In the genomic region with DNA sequence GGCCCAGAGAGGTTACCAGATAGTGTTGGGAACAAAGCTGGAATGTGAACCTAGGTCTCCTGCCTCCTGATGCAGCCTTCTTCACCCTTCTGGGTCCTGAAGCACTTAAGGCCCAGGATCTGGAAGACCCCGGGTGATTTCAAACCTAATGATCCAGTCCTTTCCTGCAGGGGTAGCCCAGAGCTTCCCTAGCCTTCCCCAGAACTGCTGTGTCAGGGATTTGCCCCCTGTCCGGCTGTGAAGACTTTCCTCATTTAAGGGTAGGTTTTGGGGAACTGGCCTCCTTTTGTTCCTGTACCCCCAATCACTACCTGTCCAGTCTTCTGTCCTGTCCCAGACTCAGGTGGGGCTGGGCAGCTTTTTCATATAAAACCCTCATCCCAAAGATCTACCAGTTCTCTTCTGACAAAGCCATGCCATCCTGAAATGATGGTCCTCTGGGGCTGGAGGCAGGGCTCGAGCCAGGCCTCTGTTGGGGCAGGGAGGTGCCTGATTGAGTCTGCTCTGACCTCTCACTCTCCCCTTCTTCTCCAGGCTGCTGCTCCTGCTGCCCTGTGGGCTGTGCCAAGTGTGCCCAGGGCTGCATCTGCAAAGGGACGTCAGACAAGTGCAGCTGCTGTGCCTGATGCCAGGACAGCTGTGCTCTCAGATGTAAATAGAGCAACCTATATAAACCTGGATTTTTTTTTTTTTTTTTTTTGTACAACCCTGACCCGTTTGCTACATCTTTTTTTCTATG, we compare ENCODE assay signal across 12 cellular contexts. TPM values are rescaled to one million over a fixed set of nuclear protein-coding genes. Genes with fewer than 3 reads are reported as not detected.
DNase-seq lines count a peak whose midpoint lies in the region; ATAC-seq and TF ChIP-seq lines count a peak whose summit lies in the region.
"Had no signal": no experiment of that assay in that cellular context is flagged by ENCODE, and none has a peak within 500 bp of the region (broad histone marks: within the 10 kb centered on the region; RNA-seq: fewer than 3 reads in every experiment).

No MANE protein-coding gene starts in this region.

- CTCF ChIA-PET in MCF 10A (lab: Yijun Ruan, JAX): interaction anchor here (0.8 to 2.1 kb wide), 4 partner anchors 17 to 107 kb away, joined by 4 to 12 read pairs (median 6); no protein-coding TSS in a partner anchor

- no peaks in the 10 kb centered on the region for H3K27me3 ChIP-seq in lower lobe of right lung (ENCODE audit: low read depth)

- no TSS peak for BruUV-seq in MCF 10A (replicated peaks; lab: Mats Ljungman, UMichigan)

- peak overlapping the region; percentile 97 for H3K4me3 Mint-ChIP-seq in activated naive CD4-positive, alpha-beta T cell treated with anti-CD3 and anti-CD28 coated beads, Interleukin-2, amount 50 U/mL, for 24 hours
- peak overlapping the region; percentile 70 for H3K4me3 Mint-ChIP-seq in MCF 10A (ENCODE audit: unreplicated experiment)
- peak overlapping the region; percentile 90 for H3K4me3 Mint-ChIP-seq in type B pancreatic cell

- H3K27me3 Mint-ChIP-seq in activated naive CD4-positive, alpha-beta T cell treated with anti-CD3 and anti-CD28 coated beads, Interleukin-2, amount 50 U/mL, for 24 hours: no peaks in the 10 kb centered on the region
- H3K27me3 Mint-ChIP-seq in MCF 10A (ENCODE audit: insufficient read depth, unreplicated experiment): no peaks in the 10 kb centered on the region
- H3K27me3 Mint-ChIP-seq in type B pancreatic cell: peaks cover 50% of the 10 kb centered on the region

- no peak for ATAC-seq in lower lobe of right lung
- no peak for ATAC-seq in HG03342 (IDR thresholded peaks at IDR 0.05; ENCODE audit: unreplicated experiment)

- H3K9me3 Mint-ChIP-seq in activated naive CD4-positive, alpha-beta T cell treated with anti-CD3 and anti-CD28 coated beads, Interleukin-2, amount 50 U/mL, for 24 hours: no peaks in the 10 kb centered on the region
- no peaks in the 10 kb centered on the region for H3K9me3 Mint-ChIP-seq in MCF 10A (ENCODE audit: unreplicated experiment)
- H3K9me3 Mint-ChIP-seq in type B pancreatic cell: peaks cover 9% of the 10 kb centered on the region

- H3K36me3 Mint-ChIP-seq in activated naive CD4-positive, alpha-beta T cell treated with anti-CD3 and anti-CD28 coated beads, Interleukin-2, amount 50 U/mL, for 24 hours: peaks cover 6% of the 10 kb centered on the region
- H3K36me3 Mint-ChIP-seq in MCF 10A (ENCODE audit: insufficient read depth, unreplicated experiment): peaks cover 21% of the 10 kb centered on the region
- H3K36me3 Mint-ChIP-seq in type B pancreatic cell: peaks cover 10% of the 10 kb centered on the region

- TF ChIP-seq CTCF in MCF 10A (IDR thresholded peaks at IDR 0.05; ENCODE audit: unreplicated experiment): no peak
- TF ChIP-seq CTCF in lower lobe of right lung (IDR thresholded peaks at IDR 0.05): no peak
- no peak for TF ChIP-seq CTCF in type B pancreatic cell (conservative IDR thresholded peaks at IDR 0.05)

- no peak overlapping the region for H3K27ac Mint-ChIP-seq in activated naive CD4-positive, alpha-beta T cell treated with anti-CD3 and anti-CD28 coated beads, Interleukin-2, amount 50 U/mL, for 24 hours
- H3K27ac Mint-ChIP-seq in MCF 10A (ENCODE audit: low read depth, unreplicated experiment) (peak overlapping the region; percentile 0), type B pancreatic cell (no peak overlapping the region)

- intact Hi-C loops in MCF 10A (cut with micrococcal nuclease) (no loop called here), lower lobe of right lung (cut with DNase I) (no loop called here)

- DNase-seq in activated naive CD4-positive, alpha-beta T cell treated with Interleukin-2 at 50 U/mL for 16 hours: no peak
- DNase-seq in MCF 10A (ENCODE audit: unreplicated experiment) (no peak), lower lobe of right lung (no peak), type B pancreatic cell (ENCODE audit: extremely low spot score, unreplicated experiment) (no peak), SKM-1 (lab: John Stamatoyannopoulos, UW; ENCODE audit: unreplicated experiment) (no peak)
- DNase-seq in activated CD4-positive, CD25-positive, alpha-beta regulatory T cell treated with anti-CD3 and anti-CD28 coated beads, Interleukin-2, amount 50 U/mL, for 72 hours: no peak
- DNase-seq: DMS79 treated with DMSO at 0.1 percent for 48 hours, NCI-H1105 treated with DMSO at 0.1 percent for 48 hours had no signal

- no peaks in the 10 kb centered on the region for H3K9me3 ChIP-seq in lower lobe of right lung

- peaks cover 22% of the 10 kb centered on the region for H3K4me1 ChIP-seq in lower lobe of right lung

- POLR2A ChIA-PET in MCF 10A (lab: Yijun Ruan, JAX): interaction anchor here (0.5 to 14.3 kb wide), 33 partner anchors 9 to 529 kb away, joined by 3 to 793 read pairs (median 6); a partner anchor contains a TSS

- H3K27ac ChIP-seq in lower lobe of right lung: peak overlapping the region; percentile 84

- no peaks in the 10 kb centered on the region for H3K36me3 ChIP-seq in lower lobe of right lung

- peak overlapping the region; percentile 68 for H3K4me3 ChIP-seq in lower lobe of right lung

- peaks cover 21% of the 10 kb centered on the region for H3K4me1 Mint-ChIP-seq in activated naive CD4-positive, alpha-beta T cell treated with anti-CD3 and anti-CD28 coated beads, Interleukin-2, amount 50 U/mL, for 24 hours
- peaks cover 26% of the 10 kb centered on the region for H3K4me1 Mint-ChIP-seq in MCF 10A (ENCODE audit: insufficient read depth, unreplicated experiment)
- H3K4me1 Mint-ChIP-seq in type B pancreatic cell (ENCODE audit: unreplicated experiment): peaks cover 4% of the 10 kb centered on the region

RNA-seq across cellular contexts. Expression of a gene that starts 1.3 kb away (rescaled TPM):
- total RNA-seq in MCF 10A (2022) (79.3 and 108 TPM in 2 replicates), lower lobe of right lung (95.7 TPM), type B pancreatic cell (ENCODE audit: low replicate concordance) (39.3 and 53.1 TPM in 2 replicates)

RNA-seq across cellular contexts. Expression of a gene that starts 14.0 kb away (rescaled TPM):
- total RNA-seq in MCF 10A (2022): not detected in 2 replicates
- total RNA-seq in lower lobe of right lung: 4.3 TPM
- 2.2 and 2.4 TPM in 2 replicates for total RNA-seq in type B pancreatic cell (ENCODE audit: low replicate concordance)

RNA-seq across cellular contexts. Expression of a gene that starts 15.7 kb away (rescaled TPM):
- total RNA-seq in MCF 10A (2022) (not detected in 2 replicates), lower lobe of right lung (25.3 TPM), type B pancreatic cell (ENCODE audit: low replicate concordance) (2.8 and 4.8 TPM in 2 replicates)

RNA-seq across cellular contexts. Expression of a gene that starts 25.8 kb away (rescaled TPM):
- total RNA-seq in MCF 10A (2022) (1.7 and 2.4 TPM in 2 replicates), lower lobe of right lung (12.6 TPM), type B pancreatic cell (ENCODE audit: low replicate concordance) (5.9 and 6.5 TPM in 2 replicates)

RNA-seq across cellular contexts. Expression of a gene that starts 31.9 kb away (rescaled TPM):
- not detected in 2 replicates for total RNA-seq in MCF 10A (2022)
- total RNA-seq in lower lobe of right lung: not detected
- total RNA-seq in type B pancreatic cell (ENCODE audit: low replicate concordance): not detected in 2 replicates
- total RNA-seq: activated CD8-positive, alpha-beta memory T cell treated with anti-CD3 and anti-CD28 coated beads for 36 hours; subcutaneous adipose tissue had no signal
